In the genomic region with DNA sequence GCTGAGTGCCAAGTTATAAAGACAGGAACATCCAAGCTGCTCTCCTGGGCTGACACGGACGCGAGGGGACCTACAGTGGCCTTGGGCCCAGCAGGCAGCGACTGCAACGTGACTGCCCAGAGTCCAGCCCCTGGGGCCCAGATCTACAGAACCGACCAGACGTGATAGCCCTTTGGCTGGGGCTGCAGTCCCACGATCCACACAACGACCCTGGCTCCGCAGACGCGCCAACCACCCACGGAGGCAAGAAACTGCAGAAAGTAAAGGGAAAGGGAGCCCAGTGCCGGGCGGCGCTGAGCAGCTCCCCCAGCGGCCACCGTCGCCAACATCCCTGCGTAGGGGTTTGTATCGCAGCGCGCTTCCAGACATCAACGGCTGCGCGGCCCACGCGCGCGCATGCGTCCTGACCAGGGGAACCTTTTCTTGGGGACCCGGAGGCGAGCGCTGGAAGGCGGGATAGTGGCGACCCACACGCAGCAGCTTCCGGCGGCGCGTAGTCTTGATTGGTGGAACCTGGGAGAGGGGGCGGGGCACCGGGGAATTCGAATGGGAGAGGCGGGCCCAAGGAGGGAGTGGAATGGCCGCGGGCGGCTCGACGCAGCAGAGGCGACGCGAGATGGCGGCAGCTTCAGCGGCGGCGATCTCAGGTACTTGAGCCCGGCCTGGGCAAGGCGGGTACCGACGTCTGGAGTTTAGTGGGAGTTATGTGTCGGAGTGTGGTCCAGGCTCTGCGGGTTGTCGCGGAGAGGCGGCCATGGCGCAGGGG, we compare ENCODE assay signal across 1 cellular context.
A peak's percentile ranks its signal among the peaks of the same experiment; 100 is the strongest.
TF ChIP-seq lines count a peak whose summit lies in the region.

Gene KIF22, plus strand, starts transcription at position 569 of the 766 bp plus-strand sequence. Its CDS starts 9 bp downstream, at position 578.

TF ChIP-seq in HEK293, 187 proteins besides CTCF, POLR2A, EP300 and RAD21 (continued from another document):
- TF ChIP-seq, protein P1, sequence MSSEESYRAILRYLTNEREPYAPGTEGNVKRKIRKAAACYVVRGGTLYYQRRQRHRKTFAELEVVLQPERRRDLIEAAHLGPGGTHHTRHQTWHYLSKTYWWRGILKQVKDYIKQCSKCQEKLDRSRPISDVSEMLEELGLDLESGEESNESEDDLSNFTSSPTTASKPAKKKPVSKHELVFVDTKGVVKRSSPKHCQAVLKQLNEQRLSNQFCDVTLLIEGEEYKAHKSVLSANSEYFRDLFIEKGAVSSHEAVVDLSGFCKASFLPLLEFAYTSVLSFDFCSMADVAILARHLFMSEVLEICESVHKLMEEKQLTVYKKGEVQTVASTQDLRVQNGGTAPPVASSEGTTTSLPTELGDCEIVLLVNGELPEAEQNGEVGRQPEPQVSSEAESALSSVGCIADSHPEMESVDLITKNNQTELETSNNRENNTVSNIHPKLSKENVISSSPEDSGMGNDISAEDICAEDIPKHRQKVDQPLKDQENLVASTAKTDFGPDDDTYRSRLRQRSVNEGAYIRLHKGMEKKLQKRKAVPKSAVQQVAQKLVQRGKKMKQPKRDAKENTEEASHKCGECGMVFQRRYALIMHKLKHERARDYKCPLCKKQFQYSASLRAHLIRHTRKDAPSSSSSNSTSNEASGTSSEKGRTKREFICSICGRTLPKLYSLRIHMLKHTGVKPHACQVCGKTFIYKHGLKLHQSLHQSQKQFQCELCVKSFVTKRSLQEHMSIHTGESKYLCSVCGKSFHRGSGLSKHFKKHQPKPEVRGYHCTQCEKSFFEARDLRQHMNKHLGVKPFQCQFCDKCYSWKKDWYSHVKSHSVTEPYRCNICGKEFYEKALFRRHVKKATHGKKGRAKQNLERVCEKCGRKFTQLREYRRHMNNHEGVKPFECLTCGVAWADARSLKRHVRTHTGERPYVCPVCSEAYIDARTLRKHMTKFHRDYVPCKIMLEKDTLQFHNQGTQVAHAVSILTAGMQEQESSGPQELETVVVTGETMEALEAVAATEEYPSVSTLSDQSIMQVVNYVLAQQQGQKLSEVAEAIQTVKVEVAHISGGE (tag by site-specific recombination; conservative IDR thresholded peaks at IDR 0.05; ENCODE audit: low read depth), result peak; percentile 99
- peak; percentile 90 for TF ChIP-seq PRDM1 (tag by site-specific recombination; IDR thresholded peaks at IDR 0.05)
- 0 out of 2 replicates have a peak, but pooled peaks have one; percentile 21 for TF ChIP-seq ZSCAN16 (tag by site-specific recombination; IDR thresholded peaks at IDR 0.05)
- no peak for TF ChIP-seq ZNF280C (tag by site-specific recombination; IDR thresholded peaks at IDR 0.05)
- 0 out of 2 replicates have a peak, but pooled peaks have one; percentile 54 for TF ChIP-seq ZNF146 (tag by site-specific recombination; IDR thresholded peaks at IDR 0.05)
- TF ChIP-seq KLF8 (tag by site-specific recombination; IDR thresholded peaks at IDR 0.05), result peak; percentile 59; the same call in 1 of the 2 replicates
